ENCODE assay signal across 1 cellular context in the genomic region with DNA sequence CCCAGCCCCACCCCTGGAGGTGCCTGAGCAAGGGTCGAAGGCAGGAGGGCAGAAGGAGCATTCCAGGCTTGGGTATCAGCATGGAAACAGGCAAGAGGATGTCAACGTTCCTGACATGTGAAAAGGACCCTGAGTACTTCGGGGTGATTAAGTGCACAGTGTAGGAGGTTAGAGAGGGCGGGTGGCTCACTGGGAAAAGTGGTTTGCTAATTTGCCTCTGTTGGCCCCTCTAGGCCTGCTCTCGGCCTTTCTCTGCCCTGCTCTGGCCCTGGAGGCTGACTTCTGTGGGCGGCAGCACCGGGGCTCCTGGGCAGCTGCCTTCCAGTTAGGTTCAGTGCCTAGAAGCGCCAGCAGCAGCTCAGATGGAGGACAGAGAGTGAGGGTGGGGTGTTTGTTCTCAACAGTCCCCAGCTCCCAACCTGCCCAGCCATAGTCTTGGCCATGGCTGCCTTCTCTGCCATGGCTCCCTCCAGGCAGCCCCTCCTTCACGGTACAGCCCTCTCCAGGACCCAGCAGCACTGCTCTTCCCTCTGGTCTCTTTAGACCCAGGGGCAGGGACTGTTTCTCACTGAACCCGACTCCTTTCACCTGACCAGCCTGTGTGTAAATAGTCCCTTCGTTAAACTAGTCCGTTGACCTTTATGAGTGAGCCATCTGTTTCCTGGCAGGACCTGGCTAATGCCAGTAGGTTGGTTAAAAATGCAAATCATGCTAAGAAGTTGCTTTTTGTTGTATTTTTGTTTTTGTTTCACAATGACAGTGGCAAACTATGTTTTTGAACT.
TF ChIP-seq lines count a peak whose summit lies in the region.

No MANE protein-coding gene starts in this region.

TF ChIP-seq in HepG2, 621 proteins besides CTCF, POLR2A, EP300 and RAD21 (continued from another document and continues in another):
- peak; percentile 41; the same call in 1 of the 2 replicates for TF ChIP-seq MEIS2 (CRISPR knock-in tag; IDR thresholded peaks at IDR 0.05)
- no peak for TF ChIP-seq ZFP41 (CRISPR knock-in tag; IDR thresholded peaks at IDR 0.05; ENCODE audit: borderline replicate concordance)
- TF ChIP-seq KLF15 (CRISPR knock-in tag; IDR thresholded peaks at IDR 0.05; ENCODE audit: borderline replicate concordance): no peak
- no peak for TF ChIP-seq KAT7 (CRISPR knock-in tag; IDR thresholded peaks at IDR 0.05; ENCODE audit: borderline replicate concordance)
- no peak for TF ChIP-seq HNRNPH1 (optimal IDR thresholded peaks at IDR 0.05; ENCODE audit: low read depth, low read length)
- TF ChIP-seq, protein P1, sequence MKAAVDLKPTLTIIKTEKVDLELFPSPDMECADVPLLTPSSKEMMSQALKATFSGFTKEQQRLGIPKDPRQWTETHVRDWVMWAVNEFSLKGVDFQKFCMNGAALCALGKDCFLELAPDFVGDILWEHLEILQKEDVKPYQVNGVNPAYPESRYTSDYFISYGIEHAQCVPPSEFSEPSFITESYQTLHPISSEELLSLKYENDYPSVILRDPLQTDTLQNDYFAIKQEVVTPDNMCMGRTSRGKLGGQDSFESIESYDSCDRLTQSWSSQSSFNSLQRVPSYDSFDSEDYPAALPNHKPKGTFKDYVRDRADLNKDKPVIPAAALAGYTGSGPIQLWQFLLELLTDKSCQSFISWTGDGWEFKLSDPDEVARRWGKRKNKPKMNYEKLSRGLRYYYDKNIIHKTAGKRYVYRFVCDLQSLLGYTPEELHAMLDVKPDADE (CRISPR knock-in tag; IDR thresholded peaks at IDR 0.05): no peak
- TF ChIP-seq, protein P2, sequence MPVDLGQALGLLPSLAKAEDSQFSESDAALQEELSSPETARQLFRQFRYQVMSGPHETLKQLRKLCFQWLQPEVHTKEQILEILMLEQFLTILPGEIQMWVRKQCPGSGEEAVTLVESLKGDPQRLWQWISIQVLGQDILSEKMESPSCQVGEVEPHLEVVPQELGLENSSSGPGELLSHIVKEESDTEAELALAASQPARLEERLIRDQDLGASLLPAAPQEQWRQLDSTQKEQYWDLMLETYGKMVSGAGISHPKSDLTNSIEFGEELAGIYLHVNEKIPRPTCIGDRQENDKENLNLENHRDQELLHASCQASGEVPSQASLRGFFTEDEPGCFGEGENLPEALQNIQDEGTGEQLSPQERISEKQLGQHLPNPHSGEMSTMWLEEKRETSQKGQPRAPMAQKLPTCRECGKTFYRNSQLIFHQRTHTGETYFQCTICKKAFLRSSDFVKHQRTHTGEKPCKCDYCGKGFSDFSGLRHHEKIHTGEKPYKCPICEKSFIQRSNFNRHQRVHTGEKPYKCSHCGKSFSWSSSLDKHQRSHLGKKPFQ (CRISPR knock-in tag; IDR thresholded peaks at IDR 0.05; ENCODE audit: insufficient replicate concordance): no peak
- TF ChIP-seq MBD4 (IDR thresholded peaks at IDR 0.05; ENCODE audit: borderline replicate concordance, low read length): no peak
- TF ChIP-seq MZF1 (CRISPR knock-in tag; IDR thresholded peaks at IDR 0.05; ENCODE audit: borderline replicate concordance): no peak
- TF ChIP-seq ZNF441 (CRISPR knock-in tag; IDR thresholded peaks at IDR 0.05; ENCODE audit: borderline replicate concordance): no peak
- TF ChIP-seq, protein P3, sequence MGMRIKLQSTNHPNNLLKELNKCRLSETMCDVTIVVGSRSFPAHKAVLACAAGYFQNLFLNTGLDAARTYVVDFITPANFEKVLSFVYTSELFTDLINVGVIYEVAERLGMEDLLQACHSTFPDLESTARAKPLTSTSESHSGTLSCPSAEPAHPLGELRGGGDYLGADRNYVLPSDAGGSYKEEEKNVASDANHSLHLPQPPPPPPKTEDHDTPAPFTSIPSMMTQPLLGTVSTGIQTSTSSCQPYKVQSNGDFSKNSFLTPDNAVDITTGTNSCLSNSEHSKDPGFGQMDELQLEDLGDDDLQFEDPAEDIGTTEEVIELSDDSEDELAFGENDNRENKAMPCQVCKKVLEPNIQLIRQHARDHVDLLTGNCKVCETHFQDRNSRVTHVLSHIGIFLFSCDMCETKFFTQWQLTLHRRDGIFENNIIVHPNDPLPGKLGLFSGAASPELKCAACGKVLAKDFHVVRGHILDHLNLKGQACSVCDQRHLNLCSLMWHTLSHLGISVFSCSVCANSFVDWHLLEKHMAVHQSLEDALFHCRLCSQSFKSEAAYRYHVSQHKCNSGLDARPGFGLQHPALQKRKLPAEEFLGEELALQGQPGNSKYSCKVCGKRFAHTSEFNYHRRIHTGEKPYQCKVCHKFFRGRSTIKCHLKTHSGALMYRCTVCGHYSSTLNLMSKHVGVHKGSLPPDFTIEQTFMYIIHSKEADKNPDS (CRISPR knock-in tag; IDR thresholded peaks at IDR 0.05): no peak
- TF ChIP-seq, protein P4, sequence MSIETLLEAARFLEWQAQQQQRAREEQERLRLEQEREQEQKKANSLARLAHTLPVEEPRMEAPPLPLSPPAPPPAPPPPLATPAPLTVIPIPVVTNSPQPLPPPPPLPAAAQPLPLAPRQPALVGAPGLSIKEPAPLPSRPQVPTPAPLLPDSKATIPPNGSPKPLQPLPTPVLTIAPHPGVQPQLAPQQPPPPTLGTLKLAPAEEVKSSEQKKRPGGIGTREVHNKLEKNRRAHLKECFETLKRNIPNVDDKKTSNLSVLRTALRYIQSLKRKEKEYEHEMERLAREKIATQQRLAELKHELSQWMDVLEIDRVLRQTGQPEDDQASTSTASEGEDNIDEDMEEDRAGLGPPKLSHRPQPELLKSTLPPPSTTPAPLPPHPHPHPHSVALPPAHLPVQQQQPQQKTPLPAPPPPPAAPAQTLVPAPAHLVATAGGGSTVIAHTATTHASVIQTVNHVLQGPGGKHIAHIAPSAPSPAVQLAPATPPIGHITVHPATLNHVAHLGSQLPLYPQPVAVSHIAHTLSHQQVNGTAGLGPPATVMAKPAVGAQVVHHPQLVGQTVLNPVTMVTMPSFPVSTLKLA (IDR thresholded peaks at IDR 0.05): no peak
- TF ChIP-seq ZNF614 (CRISPR knock-in tag; IDR thresholded peaks at IDR 0.05; ENCODE audit: borderline replicate concordance): no peak
- TF ChIP-seq, protein P5, sequence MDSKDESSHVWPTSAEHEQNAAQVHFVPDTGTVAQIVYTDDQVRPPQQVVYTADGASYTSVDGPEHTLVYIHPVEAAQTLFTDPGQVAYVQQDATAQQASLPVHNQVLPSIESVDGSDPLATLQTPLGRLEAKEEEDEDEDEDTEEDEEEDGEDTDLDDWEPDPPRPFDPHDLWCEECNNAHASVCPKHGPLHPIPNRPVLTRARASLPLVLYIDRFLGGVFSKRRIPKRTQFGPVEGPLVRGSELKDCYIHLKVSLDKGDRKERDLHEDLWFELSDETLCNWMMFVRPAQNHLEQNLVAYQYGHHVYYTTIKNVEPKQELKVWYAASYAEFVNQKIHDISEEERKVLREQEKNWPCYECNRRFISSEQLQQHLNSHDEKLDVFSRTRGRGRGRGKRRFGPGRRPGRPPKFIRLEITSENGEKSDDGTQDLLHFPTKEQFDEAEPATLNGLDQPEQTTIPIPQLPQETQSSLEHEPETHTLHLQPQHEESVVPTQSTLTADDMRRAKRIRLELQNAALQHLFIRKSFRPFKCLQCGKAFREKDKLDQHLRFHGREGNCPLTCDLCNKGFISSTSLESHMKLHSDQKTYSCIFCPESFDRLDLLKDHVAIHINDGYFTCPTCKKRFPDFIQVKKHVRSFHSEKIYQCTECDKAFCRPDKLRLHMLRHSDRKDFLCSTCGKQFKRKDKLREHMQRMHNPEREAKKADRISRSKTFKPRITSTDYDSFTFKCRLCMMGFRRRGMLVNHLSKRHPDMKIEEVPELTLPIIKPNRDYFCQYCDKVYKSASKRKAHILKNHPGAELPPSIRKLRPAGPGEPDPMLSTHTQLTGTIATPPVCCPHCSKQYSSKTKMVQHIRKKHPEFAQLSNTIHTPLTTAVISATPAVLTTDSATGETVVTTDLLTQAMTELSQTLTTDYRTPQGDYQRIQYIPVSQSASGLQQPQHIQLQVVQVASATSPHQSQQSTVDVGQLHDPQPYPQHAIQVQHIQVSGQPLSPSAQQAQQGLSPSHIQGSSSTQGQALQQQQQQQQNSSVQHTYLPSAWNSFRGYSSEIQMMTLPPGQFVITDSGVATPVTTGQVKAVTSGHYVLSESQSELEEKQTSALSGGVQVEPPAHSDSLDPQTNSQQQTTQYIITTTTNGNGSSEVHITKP (CRISPR knock-in tag; IDR thresholded peaks at IDR 0.05; ENCODE audit: low read depth): no peak
- TF ChIP-seq, protein P6, sequence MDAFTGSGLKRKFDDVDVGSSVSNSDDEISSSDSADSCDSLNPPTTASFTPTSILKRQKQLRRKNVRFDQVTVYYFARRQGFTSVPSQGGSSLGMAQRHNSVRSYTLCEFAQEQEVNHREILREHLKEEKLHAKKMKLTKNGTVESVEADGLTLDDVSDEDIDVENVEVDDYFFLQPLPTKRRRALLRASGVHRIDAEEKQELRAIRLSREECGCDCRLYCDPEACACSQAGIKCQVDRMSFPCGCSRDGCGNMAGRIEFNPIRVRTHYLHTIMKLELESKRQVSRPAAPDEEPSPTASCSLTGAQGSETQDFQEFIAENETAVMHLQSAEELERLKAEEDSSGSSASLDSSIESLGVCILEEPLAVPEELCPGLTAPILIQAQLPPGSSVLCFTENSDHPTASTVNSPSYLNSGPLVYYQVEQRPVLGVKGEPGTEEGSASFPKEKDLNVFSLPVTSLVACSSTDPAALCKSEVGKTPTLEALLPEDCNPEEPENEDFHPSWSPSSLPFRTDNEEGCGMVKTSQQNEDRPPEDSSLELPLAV (CRISPR knock-in tag; conservative IDR thresholded peaks at IDR 0.05; ENCODE audit: low read depth): no peak
- TF ChIP-seq TAF15 (IDR thresholded peaks at IDR 0.05; ENCODE audit: low read depth, low read length, poor library complexity, severe bottlenecking): no peak
- TF ChIP-seq ZSCAN25 (CRISPR knock-in tag; IDR thresholded peaks at IDR 0.05): no peak
- no peak for TF ChIP-seq SIN3B (IDR thresholded peaks at IDR 0.05; ENCODE audit: low read length)
- TF ChIP-seq, protein P7, sequence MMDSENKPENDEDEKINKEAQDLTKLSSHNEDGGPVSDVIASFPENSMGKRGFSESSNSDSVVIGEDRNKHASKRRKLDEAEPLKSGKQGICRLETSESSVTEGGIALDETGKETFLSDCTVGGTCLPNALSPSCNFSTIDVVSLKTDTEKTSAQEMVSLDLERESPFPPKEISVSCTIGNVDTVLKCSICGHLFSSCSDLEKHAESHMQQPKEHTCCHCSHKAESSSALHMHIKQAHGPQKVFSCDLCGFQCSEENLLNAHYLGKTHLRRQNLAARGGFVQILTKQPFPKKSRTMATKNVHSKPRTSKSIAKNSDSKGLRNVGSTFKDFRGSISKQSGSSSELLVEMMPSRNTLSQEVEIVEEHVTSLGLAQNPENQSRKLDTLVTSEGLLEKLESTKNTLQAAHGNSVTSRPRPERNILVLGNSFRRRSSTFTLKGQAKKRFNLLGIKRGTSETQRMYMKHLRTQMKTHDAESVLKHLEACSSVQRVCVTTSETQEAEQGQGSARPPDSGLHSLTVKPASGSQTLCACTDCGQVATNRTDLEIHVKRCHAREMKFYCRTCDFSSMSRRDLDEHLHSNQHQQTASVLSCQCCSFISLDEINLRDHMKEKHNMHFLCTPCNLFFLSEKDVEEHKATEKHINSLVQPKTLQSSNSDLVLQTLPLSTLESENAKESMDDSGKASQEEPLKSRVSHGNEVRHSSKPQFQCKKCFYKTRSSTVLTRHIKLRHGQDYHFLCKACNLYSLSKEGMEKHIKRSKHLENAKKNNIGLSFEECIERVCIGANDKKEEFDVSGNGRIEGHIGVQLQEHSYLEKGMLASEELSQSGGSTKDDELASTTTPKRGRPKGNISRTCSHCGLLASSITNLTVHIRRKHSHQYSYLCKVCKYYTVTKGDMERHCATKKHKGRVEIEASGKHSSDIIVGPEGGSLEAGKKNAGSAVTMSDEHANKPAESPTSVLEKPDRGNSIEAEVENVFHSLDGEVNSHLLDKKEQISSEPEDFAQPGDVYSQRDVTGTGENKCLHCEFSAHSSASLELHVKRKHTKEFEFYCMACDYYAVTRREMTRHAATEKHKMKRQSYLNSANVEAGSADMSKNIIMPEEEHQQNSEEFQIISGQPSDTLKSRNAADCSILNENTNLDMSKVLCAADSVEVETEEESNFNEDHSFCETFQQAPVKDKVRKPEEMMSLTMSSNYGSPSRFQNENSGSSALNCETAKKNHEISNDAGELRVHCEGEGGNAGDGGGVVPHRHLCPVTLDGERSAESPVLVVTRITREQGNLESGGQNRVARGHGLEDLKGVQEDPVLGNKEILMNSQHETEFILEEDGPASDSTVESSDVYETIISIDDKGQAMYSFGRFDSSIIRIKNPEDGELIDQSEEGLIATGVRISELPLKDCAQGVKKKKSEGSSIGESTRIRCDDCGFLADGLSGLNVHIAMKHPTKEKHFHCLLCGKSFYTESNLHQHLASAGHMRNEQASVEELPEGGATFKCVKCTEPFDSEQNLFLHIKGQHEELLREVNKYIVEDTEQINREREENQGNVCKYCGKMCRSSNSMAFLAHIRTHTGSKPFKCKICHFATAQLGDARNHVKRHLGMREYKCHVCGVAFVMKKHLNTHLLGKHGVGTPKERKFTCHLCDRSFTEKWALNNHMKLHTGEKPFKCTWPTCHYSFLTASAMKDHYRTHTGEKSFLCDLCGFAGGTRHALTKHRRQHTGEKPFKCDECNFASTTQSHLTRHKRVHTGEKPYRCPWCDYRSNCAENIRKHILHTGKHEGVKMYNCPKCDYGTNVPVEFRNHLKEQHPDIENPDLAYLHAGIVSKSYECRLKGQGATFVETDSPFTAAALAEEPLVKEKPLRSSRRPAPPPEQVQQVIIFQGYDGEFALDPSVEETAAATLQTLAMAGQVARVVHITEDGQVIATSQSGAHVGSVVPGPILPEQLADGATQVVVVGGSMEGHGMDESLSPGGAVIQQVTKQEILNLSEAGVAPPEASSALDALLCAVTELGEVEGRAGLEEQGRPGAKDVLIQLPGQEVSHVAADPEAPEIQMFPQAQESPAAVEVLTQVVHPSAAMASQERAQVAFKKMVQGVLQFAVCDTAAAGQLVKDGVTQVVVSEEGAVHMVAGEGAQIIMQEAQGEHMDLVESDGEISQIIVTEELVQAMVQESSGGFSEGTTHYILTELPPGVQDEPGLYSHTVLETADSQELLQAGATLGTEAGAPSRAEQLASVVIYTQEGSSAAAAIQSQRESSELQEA (CRISPR knock-in tag; IDR thresholded peaks at IDR 0.05; ENCODE audit: not compliant biosample characterization): no peak
- no peak for TF ChIP-seq ZNF737 (CRISPR knock-in tag; IDR thresholded peaks at IDR 0.05; ENCODE audit: borderline replicate concordance)
- no peak for TF ChIP-seq NFE2L2 (IDR thresholded peaks at IDR 0.05; ENCODE audit: low read length)
- 0 out of 2 replicates have a peak, but pooled peaks have one; percentile 17 for TF ChIP-seq ZNF331 (CRISPR knock-in tag; IDR thresholded peaks at IDR 0.05)
- TF ChIP-seq ZMYM2 (CRISPR knock-in tag; IDR thresholded peaks at IDR 0.05): no peak
- TF ChIP-seq, protein P8, sequence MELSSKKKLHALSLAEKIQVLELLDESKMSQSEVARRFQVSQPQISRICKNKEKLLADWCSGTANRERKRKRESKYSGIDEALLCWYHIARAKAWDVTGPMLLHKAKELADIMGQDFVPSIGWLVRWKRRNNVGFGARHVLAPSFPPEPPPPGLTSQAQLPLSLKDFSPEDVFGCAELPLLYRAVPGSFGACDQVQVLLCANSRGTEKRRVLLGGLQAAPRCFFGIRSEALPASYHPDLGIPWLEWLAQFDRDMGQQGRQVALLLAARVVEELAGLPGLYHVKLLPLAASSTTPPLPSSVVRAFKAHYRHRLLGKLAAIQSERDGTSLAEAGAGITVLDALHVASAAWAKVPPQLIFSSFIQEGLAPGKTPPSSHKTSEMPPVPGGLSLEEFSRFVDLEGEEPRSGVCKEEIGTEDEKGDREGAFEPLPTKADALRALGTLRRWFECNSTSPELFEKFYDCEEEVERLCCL (CRISPR knock-in tag; IDR thresholded peaks at IDR 0.05; ENCODE audit: borderline replicate concordance): no peak
- TF ChIP-seq SYNCRIP (IDR thresholded peaks at IDR 0.05; ENCODE audit: insufficient read depth, low read depth, low read length): no peak
- TF ChIP-seq ZFY (CRISPR knock-in tag; IDR thresholded peaks at IDR 0.05): no peak
- TF ChIP-seq MTF1 (CRISPR knock-in tag; IDR thresholded peaks at IDR 0.05): no peak
